8 cellular contexts compared by ENCODE assay signal in genomic region chr17:27892866-27893769, GRCh38. TPM values are rescaled to one million over a fixed set of nuclear protein-coding genes. Genes with fewer than 3 reads are reported as not detected.
DNase-seq lines count a peak whose midpoint lies in the region; ATAC-seq lines count a peak whose summit lies in the region.

Gene LYRM9, minus strand, starts transcription at chr17:27893365. Its CDS starts 10,671 bp downstream, at chr17:27882694.

- H3K36me3 ChIP-seq in endocrine pancreas (ENCODE audit: control insufficient read depth, insufficient read depth, low read length) = no peaks in the 10 kb centered on the region

- H3K9me3 ChIP-seq in endocrine pancreas (ENCODE audit: control insufficient read depth, low read length) = no peaks in the 10 kb centered on the region

- CTCF ChIA-PET in activated CD8-positive, alpha-beta memory T cell treated with anti-CD3 and anti-CD28 coated beads, Interleukin-2, amount 10 ng/mL, durations not matched to agents 7 days and 5 days (lab: Charles Lee) = interaction anchor here (0.6 to 7.6 kb wide), 28 partner anchors 9 to 464 kb away, joined by 3 to 183 read pairs (median 5); partner anchors contain the start of genes IFT20, NOS2, POLDIP2 and TNFAIP1

- H3K9ac ChIP-seq in endocrine pancreas (ENCODE audit: control insufficient read depth, insufficient read depth, low read length) = peak within 1 kb of the TSS; percentile 65

- no peaks in the 10 kb centered on the region for H3K36me3 Mint-ChIP-seq in activated CD8-positive, alpha-beta memory T cell treated with anti-CD3 and anti-CD28 coated beads, Interleukin-2, amount 10 ng/mL, durations not matched to agents 7 days and 5 days

- peak within 1 kb of the TSS; percentile 77 for H3K4me3 Mint-ChIP-seq in activated CD8-positive, alpha-beta memory T cell treated with anti-CD3 and anti-CD28 coated beads, Interleukin-2, amount 10 ng/mL, durations not matched to agents 7 days and 5 days

- H3K4me1 Mint-ChIP-seq in activated CD8-positive, alpha-beta memory T cell treated with anti-CD3 and anti-CD28 coated beads, Interleukin-2, amount 10 ng/mL, durations not matched to agents 7 days and 5 days = peaks cover 19% of the 10 kb centered on the region

- H3K4me3 ChIP-seq in endocrine pancreas (ENCODE audit: control insufficient read depth, insufficient read depth, low read length) = peak within 1 kb of the TSS; percentile 67

- DNase-seq in COLO668 (lab: John Stamatoyannopoulos, UW; ENCODE audit: unreplicated experiment) (peak; percentile 81), HPDE6-E6E7 (ENCODE audit: extremely low spot score) (peak; percentile 85), NK-92 (lab: John Stamatoyannopoulos, UW; ENCODE audit: unreplicated experiment) (peak; percentile 63), mesenteric fat pad (ENCODE audit: low spot score) (peak; percentile 99)
- peak; percentile 93 for DNase-seq in activated CD8-positive, alpha-beta memory T cell treated with anti-CD3 and anti-CD28 coated beads, Interleukin-2, amount 10 ng/mL, durations not matched to agents 7 days and 5 days
- DNase-seq in stimulated activated CD8-positive, alpha-beta memory T cell treated with anti-CD3 and anti-CD28 coated beads, Interleukin-15, amount 100 ng/mL, for 24 hours (ENCODE audit: low read depth) = peak; percentile 98

- peak within 1 kb of the TSS; percentile 52 for H3K27ac Mint-ChIP-seq in activated CD8-positive, alpha-beta memory T cell treated with anti-CD3 and anti-CD28 coated beads, Interleukin-2, amount 10 ng/mL, durations not matched to agents 7 days and 5 days

- H3K27me3 ChIP-seq in endocrine pancreas (ENCODE audit: control insufficient read depth, insufficient read depth, low read length) = no peaks in the 10 kb centered on the region

- no peaks in the 10 kb centered on the region for H3K9me3 Mint-ChIP-seq in activated CD8-positive, alpha-beta memory T cell treated with anti-CD3 and anti-CD28 coated beads, Interleukin-2, amount 10 ng/mL, durations not matched to agents 7 days and 5 days (ENCODE audit: low read depth)

- H3K27me3 Mint-ChIP-seq in activated CD8-positive, alpha-beta memory T cell treated with anti-CD3 and anti-CD28 coated beads, Interleukin-2, amount 10 ng/mL, durations not matched to agents 7 days and 5 days = peaks cover 30% of the 10 kb centered on the region

- ATAC-seq in GM19455 (IDR thresholded peaks at IDR 0.05; ENCODE audit: unreplicated experiment) = peak; percentile 88
- ATAC-seq in activated CD8-positive, alpha-beta memory T cell treated with anti-CD3 and anti-CD28 coated beads, Interleukin-2, amount 10 ng/mL, durations not matched to agents 7 days and 5 days = peak; percentile 99

- peaks cover 6% of the 10 kb centered on the region for H3K4me1 ChIP-seq in endocrine pancreas (ENCODE audit: control insufficient read depth, insufficient read depth, low read length)

RNA-seq across cellular contexts. Expression of gene LYRM9, which starts in this region (rescaled TPM):
- 1 to 10 TPM; 1.7 to 5.1 TPM for total RNA-seq in activated CD8-positive, alpha-beta memory T cell treated with anti-CD3 and anti-CD28 coated beads, Interleukin-2, amount 10 ng/mL, durations not matched to agents 7 days and 5 days
- 10.4 TPM for total RNA-seq in mesenteric fat pad

Comparison
In these comparisons a context has a peak if more than half of its experiments do, and no peak if none do; other contexts are left out.
1. Peak in every context shown above with its lines: DNase-seq, ATAC-seq and H3K4me3 ChIP-seq.